17 cellular contexts compared by ENCODE assay signal in the genomic region with DNA sequence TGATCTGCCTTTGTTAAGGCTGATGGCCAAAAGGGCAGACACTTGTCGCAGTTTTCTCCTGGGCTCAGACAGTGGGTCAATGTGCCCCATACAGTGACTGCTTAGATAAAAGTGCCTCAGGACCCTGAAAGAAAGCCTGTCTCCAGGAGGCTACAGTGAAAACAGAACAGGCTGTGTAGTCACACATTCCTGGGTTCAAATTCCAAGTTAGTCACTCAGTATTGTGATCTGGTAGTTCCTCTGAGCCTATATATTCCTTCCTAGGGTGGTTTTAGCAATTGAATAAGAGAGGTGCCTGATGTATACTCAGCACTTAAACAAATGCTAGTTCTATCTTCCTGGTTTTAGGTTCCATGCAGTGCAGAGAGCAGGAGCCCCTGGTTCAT. TPM values are rescaled to one million over a fixed set of nuclear protein-coding genes. Genes with fewer than 3 reads are reported as not detected.
DNase-seq lines count a peak whose midpoint lies in the region; ATAC-seq and TF ChIP-seq lines count a peak whose summit lies in the region.
"Had no signal": no experiment of that assay in that cellular context is flagged by ENCODE, and none has a peak within 500 bp of the region (broad histone marks: within the 10 kb centered on the region; RNA-seq: fewer than 3 reads in every experiment).

No MANE protein-coding gene starts in this region.

- H3K36me3 Mint-ChIP-seq in brain = no peaks in the 10 kb centered on the region
- no peaks in the 10 kb centered on the region for H3K36me3 Mint-ChIP-seq in activated CD4-positive, alpha-beta T cell treated with anti-CD3 and anti-CD28 coated beads, Interleukin-2, amount 10 ng/mL, durations not matched to agents 7 days and 5 days (ENCODE audit: low read depth)
- H3K36me3 Mint-ChIP-seq: activated CD8-positive, alpha-beta memory T cell treated with anti-CD3 and anti-CD28 coated beads, Interleukin-2, amount 10 ng/mL, durations not matched to agents 7 days and 5 days; activated naive CD8-positive, alpha-beta T cell; CD8-positive, alpha-beta T cell; naive B cell had no signal

- no peaks in the 10 kb centered on the region for H3K36me3 ChIP-seq in HUES48 (ENCODE audit: control insufficient read depth, insufficient read depth, low read length)
- no peaks in the 10 kb centered on the region for H3K36me3 ChIP-seq in thoracic aorta
- H3K36me3 ChIP-seq: SJSA1, WERI-Rb-1 had no signal

- POLR2A ChIA-PET in activated CD4-positive, alpha-beta T cell treated with anti-CD3 and anti-CD28 coated beads, Interleukin-2, amount 10 ng/mL, durations not matched to agents 7 days and 5 days (lab: Charles Lee) = no interaction called here

- H3K9me3 ChIP-seq in HUES48 (ENCODE audit: control insufficient read depth, insufficient read depth, low read length) (no peaks in the 10 kb centered on the region), thoracic aorta (no peaks in the 10 kb centered on the region)
- H3K9me3 ChIP-seq: SJSA1 had no signal

- no peak for TF ChIP-seq CTCF in brain (conservative IDR thresholded peaks at IDR 0.05)
- TF ChIP-seq CTCF in thoracic aorta (IDR thresholded peaks at IDR 0.05) = no peak

- peaks cover 78% of the 10 kb centered on the region for H3K4me1 Mint-ChIP-seq in brain
- H3K4me1 Mint-ChIP-seq in activated CD4-positive, alpha-beta T cell treated with anti-CD3 and anti-CD28 coated beads, Interleukin-2, amount 10 ng/mL, durations not matched to agents 7 days and 5 days = no peaks in the 10 kb centered on the region
- H3K4me1 Mint-ChIP-seq in stimulated activated naive CD8-positive, alpha-beta T cell treated with anti-CD3 and anti-CD28 coated beads, Interleukin-15, amount 100 ng/mL, for 72 hours = peaks cover 14% of the 10 kb centered on the region
- H3K4me1 Mint-ChIP-seq: activated CD8-positive, alpha-beta memory T cell treated with anti-CD3 and anti-CD28 coated beads, Interleukin-2, amount 10 ng/mL, durations not matched to agents 7 days and 5 days had no signal

- CTCF ChIA-PET in activated CD4-positive, alpha-beta T cell treated with anti-CD3 and anti-CD28 coated beads, Interleukin-2, amount 10 ng/mL, durations not matched to agents 7 days and 5 days (lab: Charles Lee) = no interaction called here

- DNase-seq in kidney tubule cell (ENCODE audit: low spot score) (peak; percentile 59), thoracic aorta (ENCODE audit: low spot score) (no peak)
- DNase-seq in activated CD4-positive, alpha-beta T cell treated with anti-CD3 and anti-CD28 coated beads, Interleukin-2, amount 10 ng/mL, durations not matched to agents 7 days and 5 days = no peak
- DNase-seq in stimulated activated naive CD8-positive, alpha-beta T cell treated with anti-CD3 and anti-CD28 coated beads, Interleukin-15, amount 100 ng/mL, for 72 hours = no peak
- DNase-seq: activated CD8-positive, alpha-beta memory T cell treated with anti-CD3 and anti-CD28 coated beads, Interleukin-2, amount 10 ng/mL, durations not matched to agents 7 days and 5 days; CD8-positive, alpha-beta T cell; naive B cell; NCI-H187 treated with DMSO at 0.1 percent for 48 hours; NCI-H82; WERI-Rb-1 had no signal

- H3K27me3 Mint-ChIP-seq in brain = peaks cover 3% of the 10 kb centered on the region
- no peaks in the 10 kb centered on the region for H3K27me3 Mint-ChIP-seq in activated CD4-positive, alpha-beta T cell treated with anti-CD3 and anti-CD28 coated beads, Interleukin-2, amount 10 ng/mL, durations not matched to agents 7 days and 5 days
- peaks cover 10% of the 10 kb centered on the region for H3K27me3 Mint-ChIP-seq in stimulated activated naive CD8-positive, alpha-beta T cell treated with anti-CD3 and anti-CD28 coated beads, Interleukin-15, amount 100 ng/mL, for 72 hours
- H3K27me3 Mint-ChIP-seq: activated naive CD8-positive, alpha-beta T cell; dendritic cell treated with granulocyte-macrophage colony-stimulating factor and Interleukin-4, amounts not matched to agents 40 ng/mL and 50 ng/mL, for 4 days had no signal

- no peaks in the 10 kb centered on the region for H3K9me3 Mint-ChIP-seq in brain
- no peaks in the 10 kb centered on the region for H3K9me3 Mint-ChIP-seq in activated CD4-positive, alpha-beta T cell treated with anti-CD3 and anti-CD28 coated beads, Interleukin-2, amount 10 ng/mL, durations not matched to agents 7 days and 5 days
- H3K9me3 Mint-ChIP-seq in stimulated activated naive CD8-positive, alpha-beta T cell treated with anti-CD3 and anti-CD28 coated beads, Interleukin-15, amount 100 ng/mL, for 72 hours = no peaks in the 10 kb centered on the region
- H3K9me3 Mint-ChIP-seq: CD8-positive, alpha-beta T cell; dendritic cell treated with granulocyte-macrophage colony-stimulating factor and Interleukin-4, amounts not matched to agents 40 ng/mL and 50 ng/mL, for 4 days; naive B cell had no signal

- no peak overlapping the region for H3K4me3 Mint-ChIP-seq in brain
- no peak overlapping the region for H3K4me3 Mint-ChIP-seq in activated CD4-positive, alpha-beta T cell treated with anti-CD3 and anti-CD28 coated beads, Interleukin-2, amount 10 ng/mL, durations not matched to agents 7 days and 5 days
- H3K4me3 Mint-ChIP-seq in stimulated activated naive CD8-positive, alpha-beta T cell treated with anti-CD3 and anti-CD28 coated beads, Interleukin-15, amount 100 ng/mL, for 72 hours = no peak overlapping the region
- H3K4me3 Mint-ChIP-seq: activated CD8-positive, alpha-beta memory T cell treated with anti-CD3 and anti-CD28 coated beads, Interleukin-2, amount 10 ng/mL, durations not matched to agents 7 days and 5 days; activated naive CD8-positive, alpha-beta T cell; CD8-positive, alpha-beta T cell; dendritic cell treated with granulocyte-macrophage colony-stimulating factor and Interleukin-4, amounts not matched to agents 40 ng/mL and 50 ng/mL, for 4 days; naive B cell had no signal

- H3K27ac Mint-ChIP-seq in brain = peak overlapping the region; percentile 11 to 67 (median 37)
- H3K27ac Mint-ChIP-seq in activated CD4-positive, alpha-beta T cell treated with anti-CD3 and anti-CD28 coated beads, Interleukin-2, amount 10 ng/mL, durations not matched to agents 7 days and 5 days = no peak overlapping the region
- no peak overlapping the region for H3K27ac Mint-ChIP-seq in stimulated activated naive CD8-positive, alpha-beta T cell treated with anti-CD3 and anti-CD28 coated beads, Interleukin-15, amount 100 ng/mL, for 72 hours
- H3K27ac Mint-ChIP-seq: activated CD8-positive, alpha-beta memory T cell treated with anti-CD3 and anti-CD28 coated beads, Interleukin-2, amount 10 ng/mL, durations not matched to agents 7 days and 5 days; activated naive CD8-positive, alpha-beta T cell; CD8-positive, alpha-beta T cell; dendritic cell treated with granulocyte-macrophage colony-stimulating factor and Interleukin-4, amounts not matched to agents 40 ng/mL and 50 ng/mL, for 4 days; naive B cell had no signal

- peak overlapping the region; percentile 31; the same call in 1 of the 2 replicates for H3K9ac ChIP-seq in HUES48 (ENCODE audit: low read depth, low read length)

- H3K4me3 ChIP-seq in HUES48 (ENCODE audit: low read depth, low read length) (no peak overlapping the region), thoracic aorta (no peak overlapping the region)
- H3K4me3 ChIP-seq: SJSA1 had no signal

- ATAC-seq in thoracic aorta (ENCODE audit: insufficient number of reproducible peaks, low FRiP score, low read depth) = no peak
- no peak for ATAC-seq in stimulated activated naive CD8-positive, alpha-beta T cell treated with anti-CD3 and anti-CD28 coated beads, Interleukin-15, amount 100 ng/mL, for 72 hours
- ATAC-seq in GM19397 (IDR thresholded peaks at IDR 0.05; ENCODE audit: unreplicated experiment) = no peak
- ATAC-seq: activated CD8-positive, alpha-beta memory T cell treated with anti-CD3 and anti-CD28 coated beads, Interleukin-2, amount 10 ng/mL, durations not matched to agents 7 days and 5 days; CD8-positive, alpha-beta T cell; sciatic nerve had no signal

- peak overlapping the region; percentile 90 for H3K27ac ChIP-seq in HUES48 (ENCODE audit: low read depth, low read length)
- H3K27ac ChIP-seq in thoracic aorta = peak overlapping the region; percentile 77 to 90
- H3K27ac ChIP-seq: SJSA1, WERI-Rb-1 had no signal

- H3K4me1 ChIP-seq in HUES48 (ENCODE audit: control insufficient read depth, insufficient read depth, low read length) (peaks cover 22% of the 10 kb centered on the region), thoracic aorta (ENCODE audit: control insufficient read depth in 1 of 2, low read depth in 2 of 2) (peaks cover 41 to 97% of the 10 kb centered on the region in 2 donors)

- H3K27me3 ChIP-seq in HUES48 (ENCODE audit: control insufficient read depth, insufficient read depth, low read length) = no peaks in the 10 kb centered on the region; the same call in 1 of the 2 replicates
- H3K27me3 ChIP-seq in thoracic aorta (replicated peaks; ENCODE audit: insufficient read depth) = no peaks in the 10 kb centered on the region
- H3K27me3 ChIP-seq: SJSA1 had no signal

RNA-seq across cellular contexts. Expression of a gene that starts 54.4 kb away (rescaled TPM):
- polyA plus RNA-seq in brain (ENCODE audit: insufficient read depth, low read depth, low replicate concordance) = 6,566 TPM
- total RNA-seq in thoracic aorta = 100 to 1,000 TPM; 422 to 464 TPM
- total RNA-seq in activated CD4-positive, alpha-beta T cell treated with anti-CD3 and anti-CD28 coated beads, Interleukin-2, amount 10 ng/mL, durations not matched to agents 7 days and 5 days = 1,000 to 10,000 TPM; 2,088 to 2,348 TPM

Comparison
In these comparisons a context has a peak if more than half of its experiments do, and no peak if none do; other contexts are left out.
1. H3K27ac Mint-ChIP-seq: peak in brain (5 of 5); none in activated CD4-positive, alpha-beta T cell treated with anti-CD3 and anti-CD28 coated beads, Interleukin-2, amount 10 ng/mL, durations not matched to agents 7 days and 5 days (single experiment) and stimulated activated naive CD8-positive, alpha-beta T cell treated with anti-CD3 and anti-CD28 coated beads, Interleukin-15, amount 100 ng/mL, for 72 hours (0 of 2).
2. RNA of a gene that starts 54.4 kb away (total RNA-seq): 2,088 to 2,348 TPM in activated CD4-positive, alpha-beta T cell treated with anti-CD3 and anti-CD28 coated beads, Interleukin-2, amount 10 ng/mL, durations not matched to agents 7 days and 5 days; 422 to 464 TPM in thoracic aorta; every median in the first group is over 4 times any median in the second.